Comparison of ENCODE assay signal across 12 cellular contexts in the genomic region with DNA sequence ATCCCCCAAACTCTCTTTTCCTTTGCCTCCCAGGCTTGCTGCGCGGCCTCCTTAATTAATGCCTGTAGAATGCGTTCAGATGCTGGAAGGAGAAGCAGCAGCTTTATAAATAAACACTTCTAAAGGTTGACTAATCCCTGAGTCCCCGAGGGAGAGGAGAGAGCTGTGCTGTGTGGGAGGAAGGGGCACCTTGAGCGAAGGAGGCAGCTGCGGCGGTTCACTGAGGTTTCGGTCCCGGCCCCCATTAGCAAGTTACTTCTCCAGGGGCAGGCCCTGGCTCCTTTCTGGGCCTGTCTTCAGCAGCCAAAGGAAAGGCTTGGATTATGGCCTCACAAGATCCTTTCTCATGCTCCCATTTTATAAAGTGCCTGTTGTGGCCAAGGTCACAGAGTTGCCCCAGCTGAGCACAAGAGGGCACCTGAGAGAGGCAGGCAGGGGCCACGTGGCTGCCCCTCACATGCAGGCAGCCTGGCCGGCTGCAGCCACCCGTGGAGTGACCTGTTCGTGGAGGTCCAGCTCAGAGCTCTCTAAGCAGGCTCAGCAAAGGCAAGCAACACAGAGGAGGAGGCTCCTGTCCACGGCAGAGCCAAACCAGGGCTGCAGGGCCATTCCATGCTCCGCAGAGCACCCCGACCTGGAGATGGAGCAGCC. TPM values are rescaled to one million over a fixed set of nuclear protein-coding genes. Genes with fewer than 3 reads are reported as not detected.
DNase-seq lines count a peak whose midpoint lies in the region; ATAC-seq and TF ChIP-seq lines count a peak whose summit lies in the region.
"Had no signal": no experiment of that assay in that cellular context is flagged by ENCODE, and none has a peak within 500 bp of the region (broad histone marks: within the 10 kb centered on the region; RNA-seq: fewer than 3 reads in every experiment).

No MANE protein-coding gene starts in this region.

- WGBS in thyroid gland, 2 donors = 47 to 56% methylated on average over 15 to 16 of the region's 16 CpGs

- H3K4me1 ChIP-seq in thyroid gland = peaks cover 16 to 40% of the 10 kb centered on the region in 2 donors

- TF ChIP-seq CTCF in thyroid gland (IDR thresholded peaks at IDR 0.05) = no peak

- peak overlapping the region; percentile 1 to 36 (median 33) for H3K27ac ChIP-seq in thyroid gland
- H3K27ac ChIP-seq: 22Rv1, gastrocnemius medialis, suprapubic skin had no signal

- peak; percentile 72 for DNase-seq in DMS 273 (lab: John Stamatoyannopoulos, UW; ENCODE audit: unreplicated experiment)
- no peak for DNase-seq in DMS 273 treated with DMSO at 0.1 percent for 48 hours (lab: John Stamatoyannopoulos, UW)
- peak; percentile 97 for DNase-seq in NCI-H2171 (lab: John Stamatoyannopoulos, UW)
- DNase-seq in hepatic stellate cell (ENCODE audit: low spot score) = peak; percentile 71
- DNase-seq in thyroid gland = peak; percentile 51
- DNase-seq in stimulated activated CD4-positive, alpha-beta T cell treated with anti-CD3 and anti-CD28 coated beads, Interleukin-4, amount 100 ng/mL, for 1 hour = no peak
- DNase-seq: activated gamma-delta T cell, gastrocnemius medialis had no signal

- ATAC-seq in GM18870 (IDR thresholded peaks at IDR 0.05; ENCODE audit: unreplicated experiment) (no peak), GM19023 (IDR thresholded peaks at IDR 0.05; ENCODE audit: unreplicated experiment) (no peak)
- ATAC-seq: gastrocnemius medialis had no signal

- H3K27me3 ChIP-seq in thyroid gland = no peaks in the 10 kb centered on the region
- H3K27me3 ChIP-seq: gastrocnemius medialis, suprapubic skin had no signal

- no peak for TF ChIP-seq POLR2A in thyroid gland (IDR thresholded peaks at IDR 0.05)

- H3K4me3 ChIP-seq in thyroid gland (replicated peaks in 1 of 3) = no peak overlapping the region
- H3K4me3 ChIP-seq: gastrocnemius medialis, suprapubic skin had no signal

- no peaks in the 10 kb centered on the region for H3K9me3 ChIP-seq in thyroid gland
- H3K9me3 ChIP-seq: gastrocnemius medialis, suprapubic skin had no signal

- H3K36me3 ChIP-seq in thyroid gland = no peaks in the 10 kb centered on the region
- H3K36me3 ChIP-seq: gastrocnemius medialis had no signal

- intact Hi-C loops in thyroid gland (cut with DNase I) = no loop called here

RNA-seq across cellular contexts. Expression of a gene that starts 15.0 kb away (rescaled TPM):
- total RNA-seq in thyroid gland = 1 to 10 TPM; 1.5 to 2.6 (median 2.0) TPM

Comparison
In these comparisons a context has a peak if more than half of its experiments do, and no peak if none do; other contexts are left out.
1. DNase-seq: peak in DMS 273 (single experiment), NCI-H2171 (single experiment), hepatic stellate cell (single experiment) and thyroid gland (2 of 2); none in DMS 273 treated with DMSO at 0.1 percent for 48 hours (single experiment) and stimulated activated CD4-positive, alpha-beta T cell treated with anti-CD3 and anti-CD28 coated beads, Interleukin-4, amount 100 ng/mL, for 1 hour (single experiment).